12 cellular contexts compared by ENCODE assay signal in the genomic region with DNA sequence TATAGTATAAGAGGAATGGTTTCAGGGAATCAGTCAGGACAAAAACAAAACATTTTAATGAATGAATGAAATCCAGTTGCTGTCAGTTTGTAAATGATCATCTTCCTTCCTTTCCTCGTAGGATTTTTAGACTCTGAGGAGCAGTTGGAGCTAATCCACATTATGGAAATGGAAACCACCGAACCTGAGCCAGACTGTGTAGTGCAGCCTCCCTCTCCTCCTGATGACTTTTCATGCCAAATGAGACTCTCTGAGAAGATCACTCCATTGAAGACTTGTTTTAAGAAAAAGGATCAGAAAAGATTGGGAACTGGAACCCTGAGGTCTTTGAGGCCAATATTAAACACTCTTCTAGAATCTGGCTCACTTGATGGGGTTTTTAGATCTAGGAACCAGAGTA. TPM values are rescaled to one million over a fixed set of nuclear protein-coding genes. Genes with fewer than 3 reads are reported as not detected.
DNase-seq lines count a peak whose midpoint lies in the region; ATAC-seq and TF ChIP-seq lines count a peak whose summit lies in the region.
"Had no signal": no experiment of that assay in that cellular context is flagged by ENCODE, and none has a peak within 500 bp of the region (broad histone marks: within the 10 kb centered on the region; RNA-seq: fewer than 3 reads in every experiment).

No MANE protein-coding gene starts in this region.

- H2BK120ac ChIP-seq in mesendoderm (ENCODE audit: low read depth, low read length) = no peak overlapping the region

- no peak overlapping the region for H3K23ac ChIP-seq in mesendoderm (ENCODE audit: low read length)

- POLR2A ChIA-PET in BJ (lab: Charles Lee) = no interaction called here

- DNase-seq in BJ (ENCODE audit: low read depth) = no peak
- DNase-seq in HFF-Myc (ENCODE audit: extremely low read depth, low read depth) = no peak
- DNase-seq in astrocyte of the hippocampus (ENCODE audit: low read depth, low spot score) = peak; percentile 31
- no peak for DNase-seq in CD14-positive monocyte (ENCODE audit: low spot score)
- DNase-seq in glutamatergic neuron = no peak
- DNase-seq in mesendoderm = no peak
- DNase-seq: activated gamma-delta T cell treated with Interleukin-2 at 50 U/mL for 16 hours, lower lobe of right lung, NCI-H510A treated with DMSO at 0.1 percent for 48 hours, substantia nigra had no signal

- H3K27ac Mint-ChIP-seq in CD14-positive monocyte (no peak overlapping the region), glutamatergic neuron (ENCODE audit: unreplicated experiment) (no peak overlapping the region)

- H2BK15ac ChIP-seq in mesendoderm (replicated peaks; ENCODE audit: low read depth) = no peak overlapping the region

- no peak overlapping the region for H3K56ac ChIP-seq in mesendoderm (ENCODE audit: low read length)

- H3K36me3 Mint-ChIP-seq in CD14-positive monocyte (peaks cover 19 to 29% of the 10 kb centered on the region in 2 donors), glutamatergic neuron (ENCODE audit: unreplicated experiment) (no peaks in the 10 kb centered on the region)

- H3K36me3 ChIP-seq in BJ (ENCODE audit: control insufficient read depth, insufficient read depth, low read length) = peaks cover 2% of the 10 kb centered on the region
- peaks cover 7 to 20% of the 10 kb centered on the region in 2 donors for H3K36me3 ChIP-seq in muscle layer of duodenum (ENCODE audit: control insufficient read depth in 1 of 2, insufficient read depth in 2 of 2, low read length in 2 of 2)
- peaks cover 4% of the 10 kb centered on the region for H3K36me3 ChIP-seq in mesendoderm (ENCODE audit: control insufficient read depth, insufficient read depth, low read length)

- H3K4me3 Mint-ChIP-seq in CD14-positive monocyte = no peak overlapping the region
- H3K4me3 Mint-ChIP-seq in glutamatergic neuron (ENCODE audit: unreplicated experiment) = no peak overlapping the region

- CTCF ChIA-PET in BJ (lab: Yijun Ruan, JAX) = interaction anchor here (1.1 to 1.6 kb wide), 2 partner anchors 12 to 460 kb away, joined by 4 to 6 read pairs; no protein-coding TSS in a partner anchor

- H3K27me3 Mint-ChIP-seq in CD14-positive monocyte (ENCODE audit: low read depth in 3 of 3) (no peaks in the 10 kb centered on the region), glutamatergic neuron (ENCODE audit: unreplicated experiment) (peaks cover 1% of the 10 kb centered on the region)

- no peak overlapping the region for H2AK5ac ChIP-seq in mesendoderm (ENCODE audit: low read length)

- H3K27me3 ChIP-seq in BJ (ENCODE audit: control insufficient read depth, insufficient read depth, low read length) (no peaks in the 10 kb centered on the region), muscle layer of duodenum (ENCODE audit: low read depth, low read length) (no peaks in the 10 kb centered on the region), mesendoderm (ENCODE audit: insufficient read depth, low read length, poor library complexity) (no peaks in the 10 kb centered on the region)

- no peak overlapping the region for H2BK5ac ChIP-seq in mesendoderm (ENCODE audit: low read length)

- H4K8ac ChIP-seq in mesendoderm (ENCODE audit: low read depth, low read length) = no peak overlapping the region

- H3K79me2 ChIP-seq in mesendoderm (ENCODE audit: control insufficient read depth, insufficient read depth, low read length) = peaks cover 43% of the 10 kb centered on the region

- no peak overlapping the region for H3K4me2 ChIP-seq in mesendoderm (ENCODE audit: low read length)

- peaks cover 0 to 3% (median 0%) of the 10 kb centered on the region in 7 donors for H3K9me3 Mint-ChIP-seq in CD14-positive monocyte
- H3K9me3 Mint-ChIP-seq in glutamatergic neuron (ENCODE audit: unreplicated experiment) = peaks cover 6% of the 10 kb centered on the region

- intact Hi-C loops in CD14-positive monocyte (cut with micrococcal nuclease) = loop anchor here (5.0 to 10.0 kb wide), 6 partner anchors 123 to 470 kb away; a partner anchor contains a TSS

- H3K4me1 Mint-ChIP-seq in CD14-positive monocyte (peaks cover 69% of the 10 kb centered on the region), glutamatergic neuron (ENCODE audit: low read depth, unreplicated experiment) (peaks cover 2% of the 10 kb centered on the region)

- H3K27ac ChIP-seq in muscle layer of duodenum (ENCODE audit: low read length) (no peak overlapping the region), mesendoderm (ENCODE audit: low read depth, low read length) (no peak overlapping the region)
- H3K27ac ChIP-seq: lower lobe of right lung had no signal

- no peak overlapping the region for H3K4ac ChIP-seq in mesendoderm (ENCODE audit: low read depth, low read length)

- no CpG with 5 or more reads among the region's 2 CpGs for WGBS in mesendoderm (ENCODE audit: extremely low coverage, insufficient coverage, low lambda C conversion rate)

- H3K4me3 ChIP-seq in BJ (ENCODE audit: low read depth, low read length) (peak overlapping the region; percentile 92), HFF-Myc (replicated peaks; ENCODE audit: low read depth, low read length) (peak overlapping the region; percentile 83), muscle layer of duodenum (ENCODE audit: low read depth in 1 of 2, low read length in 2 of 2) (peak overlapping the region; percentile 4 to 92), mesendoderm (ENCODE audit: low read length) (no peak overlapping the region)

- H3K4me1 ChIP-seq in muscle layer of duodenum (ENCODE audit: control insufficient read depth in 1 of 2, insufficient read depth in 2 of 2, low read length in 2 of 2) (peaks cover 33 to 61% of the 10 kb centered on the region in 2 donors), mesendoderm (ENCODE audit: control insufficient read depth, low read depth, low read length) (peaks cover 2% of the 10 kb centered on the region)

- no peak overlapping the region for H4K5ac ChIP-seq in mesendoderm (ENCODE audit: low read length)

- no peak for TF ChIP-seq CTCF in BJ (IDR thresholded peaks at IDR 0.05; ENCODE audit: insufficient read depth, low read depth, low read length)
- no peak for TF ChIP-seq CTCF in HFF-Myc (IDR thresholded peaks at IDR 0.05; ENCODE audit: low read depth, low read length, missing control alignments)
- no peak for TF ChIP-seq CTCF in CD14-positive monocyte (IDR thresholded peaks at IDR 0.05)
- no peak for TF ChIP-seq CTCF in glutamatergic neuron (IDR thresholded peaks at IDR 0.05; ENCODE audit: partially characterized antibody, unreplicated experiment)

- ATAC-seq in GM18861 (IDR thresholded peaks at IDR 0.05; ENCODE audit: unreplicated experiment) = no peak
- ATAC-seq: lower lobe of right lung had no signal

- peaks cover 15% of the 10 kb centered on the region for H3K79me1 ChIP-seq in mesendoderm (ENCODE audit: low read length)

- no peak overlapping the region for H3K9ac ChIP-seq in mesendoderm (ENCODE audit: low read length)

- H3K18ac ChIP-seq in mesendoderm (ENCODE audit: low read length) = no peak overlapping the region

- H3K9me3 ChIP-seq in muscle layer of duodenum (ENCODE audit: control insufficient read depth in 1 of 2, low read length in 2 of 2) = no peaks in the 10 kb centered on the region
- H3K9me3 ChIP-seq: lower lobe of right lung had no signal

RNA-seq across cellular contexts. Expression of a gene that starts 3.1 kb away (rescaled TPM):
- polyA plus RNA-seq in BJ (2011; rRNA removed) (23.0 and 30.9 TPM in 2 replicates), CD14-positive monocyte (10 to 100 TPM; 12.7 to 16.7 TPM)
- polyA minus RNA-seq in BJ (2011; rRNA and poly(A)+ RNA removed) = 30.2 and 37.6 TPM in 2 replicates
- total RNA-seq in glutamatergic neuron (ENCODE audit: unreplicated experiment) = 9.5 TPM
- polyA plus RNA-seq in mesendoderm (2013, experiment 1 of 2) = 3.8 TPM
- 4.3 TPM for polyA plus RNA-seq in mesendoderm (2013, experiment 2 of 2)
